18 cellular contexts compared by ENCODE assay signal in genomic region chr1:119081267-119081666, GRCh38. TPM values are rescaled to one million over a fixed set of nuclear protein-coding genes. Genes with fewer than 3 reads are reported as not detected.
A peak's percentile ranks its signal among the peaks of the same experiment; 100 is the strongest.
DNase-seq lines count a peak whose midpoint lies in the region; ATAC-seq and TF ChIP-seq lines count a peak whose summit lies in the region.
"Had no signal": no experiment of that assay in that cellular context is flagged by ENCODE, and none has a peak within 500 bp of the region (broad histone marks: within the 10 kb centered on the region; RNA-seq: fewer than 3 reads in every experiment).

No MANE protein-coding gene starts in this region.

- DNase-seq in COLO829 (ENCODE audit: low spot score) (peak; percentile 24), RPMI7951 (ENCODE audit: low read depth) (peak; percentile 35), chondrocyte (ENCODE audit: low spot score) (no peak), non-pigmented ciliary epithelial cell (ENCODE audit: low read depth) (peak; percentile 46), left colon (no peak)
- DNase-seq in activated CD4-positive, alpha-beta memory T cell treated with anti-CD3 and anti-CD28 coated beads for 36 hours = no peak
- DNase-seq: activated CD4-positive, CD25-positive, alpha-beta regulatory T cell; activated CD8-positive, alpha-beta memory T cell treated with anti-CD3 and anti-CD28 coated beads, Interleukin-2, amount 50 U/mL, for 4 hours; activated naive CD4-positive, alpha-beta T cell treated with Interleukin-2 at 50 U/mL for 16 hours; COR-L47; GF-D8; glutamatergic neuron; Karpas-422; NCI-H1694; NCI-H524; stimulated activated CD4-positive, alpha-beta T cell treated with anti-CD3 and anti-CD28 coated beads, Interleukin-12 subunit alpha, Interleukin-12 subunit beta, amount 100 ng/mL, for 4 hours had no signal

- intact Hi-C loops in activated CD4-positive, alpha-beta memory T cell treated with anti-CD3 and anti-CD28 coated beads for 36 hours (cut with micrococcal nuclease) = no loop called here
- intact Hi-C loops in left colon (cut with DNase I, micrococcal nuclease) = no loop called here

- POLR2A ChIA-PET in activated CD4-positive, alpha-beta memory T cell treated with anti-CD3 and anti-CD28 coated beads for 36 hours (lab: Charles Lee) = no interaction called here

- H3K36me3 Mint-ChIP-seq in chondrocyte (ENCODE audit: low read depth) = no peaks in the 10 kb centered on the region
- H3K36me3 Mint-ChIP-seq in activated CD4-positive, alpha-beta memory T cell treated with anti-CD3 and anti-CD28 coated beads for 36 hours = peaks cover 31% of the 10 kb centered on the region

- CTCF ChIA-PET in activated CD4-positive, alpha-beta memory T cell treated with anti-CD3 and anti-CD28 coated beads for 36 hours (lab: Charles Lee) = no interaction called here

- H3K27me3 Mint-ChIP-seq in chondrocyte (ENCODE audit: low read depth) = no peaks in the 10 kb centered on the region
- no peaks in the 10 kb centered on the region for H3K27me3 Mint-ChIP-seq in activated CD4-positive, alpha-beta memory T cell treated with anti-CD3 and anti-CD28 coated beads for 36 hours

- H3K9me3 Mint-ChIP-seq in chondrocyte (ENCODE audit: low read depth) = no peaks in the 10 kb centered on the region
- H3K9me3 Mint-ChIP-seq in activated CD4-positive, alpha-beta memory T cell treated with anti-CD3 and anti-CD28 coated beads for 36 hours = peaks cover 16% of the 10 kb centered on the region

- H3K4me3 Mint-ChIP-seq in chondrocyte (ENCODE audit: unreplicated experiment) = no peak overlapping the region
- H3K4me3 Mint-ChIP-seq in activated CD4-positive, alpha-beta memory T cell treated with anti-CD3 and anti-CD28 coated beads for 36 hours = no peak overlapping the region

- no peak for ATAC-seq in left colon
- no peak for ATAC-seq in HG03469 (IDR thresholded peaks at IDR 0.05; ENCODE audit: unreplicated experiment)
- ATAC-seq in GM19463 (IDR thresholded peaks at IDR 0.05; ENCODE audit: unreplicated experiment) = no peak

- H3K27ac Mint-ChIP-seq in chondrocyte (ENCODE audit: unreplicated experiment) = peak overlapping the region; percentile 94
- H3K27ac Mint-ChIP-seq in activated CD4-positive, alpha-beta memory T cell treated with anti-CD3 and anti-CD28 coated beads for 36 hours = no peak overlapping the region

- no peak for TF ChIP-seq CTCF in chondrocyte (IDR thresholded peaks at IDR 0.05)

- peaks cover 59% of the 10 kb centered on the region for H3K4me1 Mint-ChIP-seq in chondrocyte (ENCODE audit: low read depth)
- H3K4me1 Mint-ChIP-seq in activated CD4-positive, alpha-beta memory T cell treated with anti-CD3 and anti-CD28 coated beads for 36 hours (ENCODE audit: low read depth) = no peaks in the 10 kb centered on the region

RNA-seq across cellular contexts. Expression of gene WARS2, which starts 59.2 kb away (rescaled TPM):
- total RNA-seq in RPMI7951 (2014; rRNA removed; shearing (Covaris generic)) = 12.7 and 22.8 TPM in 2 replicates
- total RNA-seq in chondrocyte = 9.0 to 12.4 TPM (median 9.4 TPM) in 3 replicates
- 10 to 100 TPM; 16.7 to 18.2 TPM for total RNA-seq in activated CD4-positive, alpha-beta memory T cell treated with anti-CD3 and anti-CD28 coated beads for 36 hours
- total RNA-seq in left colon = 10 to 100 TPM; 13.5 to 13.7 TPM

Comparison
In these comparisons a context has a peak if more than half of its experiments do, and no peak if none do; other contexts are left out.
1. DNase-seq: peak in COLO829 (single experiment), RPMI7951 (single experiment) and non-pigmented ciliary epithelial cell (single experiment); none in chondrocyte (single experiment), activated CD4-positive, alpha-beta memory T cell treated with anti-CD3 and anti-CD28 coated beads for 36 hours (single experiment) and left colon (0 of 2).